Comparison of ENCODE assay signal across 8 cellular contexts in genomic region chr4:121696641-121697461, GRCh38. TPM values are rescaled to one million over a fixed set of nuclear protein-coding genes. Genes with fewer than 3 reads are reported as not detected.
A peak's percentile ranks its signal among the peaks of the same experiment; 100 is the strongest.
DNase-seq lines count a peak whose midpoint lies in the region; ATAC-seq and TF ChIP-seq lines count a peak whose summit lies in the region.

Gene ANXA5, minus strand, starts transcription at chr4:121696980. Its CDS starts 391 bp downstream, at chr4:121696589.

- 0 to 1% methylated on average over 36 to 41 of the region's 90 CpGs for WGBS in lower leg skin, 2 donors

- no peak for TF ChIP-seq POLR2A in lower leg skin (IDR thresholded peaks at IDR 0.05)

- DNase-seq in AG09309 (ENCODE audit: low read depth) (peak; percentile 59), NCI-H526 treated with DMSO at 0.1 percent for 48 hours (lab: John Stamatoyannopoulos, UW) (peak; percentile 44), dorsolateral prefrontal cortex (peak; percentile 63 to 90 (median 72)), lower leg skin (ENCODE audit: low spot score in 2 of 2) (peak; percentile 75 to 97)
- DNase-seq in activated CD4-positive, alpha-beta T cell treated with anti-CD3 and anti-CD28 coated beads, Interleukin-2, amount 50 U/mL, for 24 hours (ENCODE audit: low read depth in 1 of 2, low spot score in 1 of 2) = peak; percentile 26 to 53
- DNase-seq in stimulated activated CD4-positive, alpha-beta T cell treated with anti-CD3 and anti-CD28 coated beads, Interleukin-4, amount 100 ng/mL, for 4 hours = peak; percentile 52 to 62

- H3K27ac ChIP-seq in dorsolateral prefrontal cortex = peak within 1 kb of the TSS; percentile 52 to 98 (median 89)

- intact Hi-C loops in dorsolateral prefrontal cortex (cut with DNase I) (loop anchor here (1.0 to 5.0 kb wide), 3 partner anchors 90 to 105 kb away; partner anchors contain the start of gene EXOSC9 (in 2 of the 2)), lower leg skin (cut with DNase I; ENCODE audit: low total_unique reads) (no loop called here)

- TF ChIP-seq CTCF in AG09309 (IDR thresholded peaks at IDR 0.05; ENCODE audit: control insufficient read depth, insufficient read depth, low read depth, low read length, missing control alignments) = peak; percentile 51
- peak in 47 of 56 donors; percentile 14 to 68 (median 42) for TF ChIP-seq CTCF in dorsolateral prefrontal cortex (IDR thresholded peaks at IDR 0.05 in 54 of 56, conservative IDR thresholded peaks at IDR 0.05 in 2 of 56; ENCODE audit: low read depth in 1 of 56, partially characterized antibody in 56 of 56)
- TF ChIP-seq CTCF in lower leg skin (IDR thresholded peaks at IDR 0.05) = no peak

- no peaks in the 10 kb centered on the region for H3K27me3 ChIP-seq in dorsolateral prefrontal cortex

- H3K4me3 ChIP-seq in AG09309 (ENCODE audit: control insufficient read depth, low read depth, low read length) (peak within 1 kb of the TSS; percentile 93), dorsolateral prefrontal cortex (peak within 1 kb of the TSS; percentile 55 to 98 (median 89)), lower leg skin (ENCODE audit: low read depth, poor library complexity, severe bottlenecking) (peak within 1 kb of the TSS; percentile 97)

- ATAC-seq in GM18868 (IDR thresholded peaks at IDR 0.05; ENCODE audit: unreplicated experiment) (peak; percentile 88), HG03097 (IDR thresholded peaks at IDR 0.05; ENCODE audit: low FRiP score, unreplicated experiment) (peak; percentile 94)

RNA-seq across cellular contexts. Expression of gene ANXA5, which starts in this region (rescaled TPM):
- total RNA-seq in dorsolateral prefrontal cortex (100 to 1,000 TPM in 23 of 120 experiments, 10 to 100 TPM in 97; 48.4 to 141 (median 84.7) TPM), lower leg skin (100 to 1,000 TPM in 2 of 4 donors, 10 to 100 TPM in 2; 78.1 to 137 (median 94.2) TPM)

Comparison
In these comparisons a context has a peak if more than half of its experiments do, and no peak if none do; other contexts are left out.
1. Peak in every context shown above with its lines: DNase-seq, ATAC-seq, H3K4me3 ChIP-seq and H3K27ac ChIP-seq.
2. CTCF ChIP-seq: peak in AG09309 (single experiment) and dorsolateral prefrontal cortex (47 of 56); none in lower leg skin (0 of 3).